8 cellular contexts compared by ENCODE assay signal in genomic region chrX:136250191-136251041, GRCh38. TPM values are rescaled to one million over a fixed set of nuclear protein-coding genes. Genes with fewer than 3 reads are reported as not detected.
DNase-seq lines count a peak whose midpoint lies in the region; ATAC-seq, FAIRE-seq and TF ChIP-seq lines count a peak whose summit lies in the region.

No MANE protein-coding gene starts in this region.

- H3K36me3 Mint-ChIP-seq in astrocyte (ENCODE audit: low read depth, unreplicated experiment): no peaks in the 10 kb centered on the region

- peak overlapping the region; percentile 75 for H3K4me3 ChIP-seq in astrocyte (ENCODE audit: insufficient read depth, low read depth, low read length)

- POLR2A ChIA-PET in RWPE1 (lab: Yijun Ruan, JAX; ENCODE audit: low non-redundant PET): no interaction called here

- H3K9me3 ChIP-seq in astrocyte (ENCODE audit: insufficient read depth, low read depth, low read length): no peaks in the 10 kb centered on the region

- H3K4me1 ChIP-seq in astrocyte (ENCODE audit: insufficient read depth, low read length): peaks cover 4% of the 10 kb centered on the region

- no peaks in the 10 kb centered on the region for H3K27me3 Mint-ChIP-seq in astrocyte (ENCODE audit: low read depth, unreplicated experiment)

- peak overlapping the region; percentile 93 for H3K4me2 ChIP-seq in astrocyte (ENCODE audit: low read length)

- peak; percentile 10 for DNase-seq in RWPE1 (ENCODE audit: low spot score)
- DNase-seq in astrocyte (ENCODE audit: low read depth): no peak
- DNase-seq in iPS-NIHi11 (ENCODE audit: low spot score): peak; percentile 34
- DNase-seq in stimulated activated CD4-positive, alpha-beta T cell treated with anti-CD3 and anti-CD28 coated beads, Interleukin-15, amount 100 ng/mL, for 24 hours: peak; percentile 57
- no peak for DNase-seq in GM19240 (ENCODE audit: insufficient read length, low spot score)
- no peak for DNase-seq in NCI-H1930 (lab: John Stamatoyannopoulos, UW)

- no peaks in the 10 kb centered on the region for H4K20me1 ChIP-seq in astrocyte (ENCODE audit: insufficient read depth, low read length)

- H3K27ac Mint-ChIP-seq in astrocyte (ENCODE audit: unreplicated experiment): no peak overlapping the region

- no peaks in the 10 kb centered on the region for H3K27me3 ChIP-seq in astrocyte (ENCODE audit: insufficient read depth, low read length)

- peak overlapping the region; percentile 86 for H3K4me3 Mint-ChIP-seq in astrocyte (ENCODE audit: unreplicated experiment)

- peak; percentile 16 for ATAC-seq in GM18520 (IDR thresholded peaks at IDR 0.05; ENCODE audit: unreplicated experiment)
- peak; percentile 31 for ATAC-seq in HG02763 (IDR thresholded peaks at IDR 0.05; ENCODE audit: unreplicated experiment)

- peak; percentile 99 for FAIRE-seq in astrocyte (lab: Jason Lieb, UNC)

- no peaks in the 10 kb centered on the region for H3K36me3 ChIP-seq in astrocyte (ENCODE audit: insufficient read depth, low read length)

- peak overlapping the region; percentile 71 for H2AFZ ChIP-seq in astrocyte (ENCODE audit: low read depth, low read length)

- peak overlapping the region; percentile 74 for H3K27ac ChIP-seq in RWPE1
- H3K27ac ChIP-seq in astrocyte (ENCODE audit: low read depth, low read length): peak overlapping the region; percentile 73

- peak overlapping the region; percentile 86 for H3K9ac ChIP-seq in astrocyte (ENCODE audit: low read length)

- no peak for TF ChIP-seq CTCF in RWPE1 (conservative IDR thresholded peaks at IDR 0.05; ENCODE audit: low read depth)
- no peak for TF ChIP-seq CTCF in astrocyte (IDR thresholded peaks at IDR 0.05; ENCODE audit: insufficient read depth, low read depth, low read length)

- H3K9me3 Mint-ChIP-seq in astrocyte (ENCODE audit: unreplicated experiment): no peaks in the 10 kb centered on the region

- peaks cover 41% of the 10 kb centered on the region for H3K79me2 ChIP-seq in astrocyte (ENCODE audit: insufficient read depth, low read length)

- peaks cover 4% of the 10 kb centered on the region for H3K4me1 Mint-ChIP-seq in astrocyte (ENCODE audit: low read depth, unreplicated experiment)

- CTCF ChIA-PET in RWPE1 (lab: Yijun Ruan, JAX): no interaction called here

RNA-seq across cellular contexts. Expression of gene MAP7D3, which starts 0.8 kb away (rescaled TPM):
- 15.0 and 19.4 TPM in 2 replicates for total RNA-seq in astrocyte

RNA-seq across cellular contexts. Expression of gene ADGRG4, which starts 50.3 kb away (rescaled TPM):
- total RNA-seq in astrocyte: 0.14 and 0.19 TPM in 2 replicates

Comparison
In these comparisons a context has a peak if more than half of its experiments do, and no peak if none do; other contexts are left out.
1. DNase-seq: peak in RWPE1 (single experiment), iPS-NIHi11 (single experiment) and stimulated activated CD4-positive, alpha-beta T cell treated with anti-CD3 and anti-CD28 coated beads, Interleukin-15, amount 100 ng/mL, for 24 hours (single experiment); none in astrocyte (single experiment), GM19240 (single experiment) and NCI-H1930 (0 of 2).